In genomic region chr10:79068203-79068561, GRCh38 we compare ENCODE assay signal across 2 cellular contexts.
TF ChIP-seq lines count a peak whose summit lies in the region.

No MANE protein-coding gene starts in this region.

TF ChIP-seq in SK-N-SH, 30 proteins besides CTCF, POLR2A, EP300 and RAD21 (continued from another document):
- TF ChIP-seq REST (IDR thresholded peaks at IDR 0.05; ENCODE audit: low read depth, low read length) (no peak), SIN3A (IDR thresholded peaks at IDR 0.05; ENCODE audit: borderline replicate concordance, low read depth, low read length) (no peak), ELF1 (IDR thresholded peaks at IDR 0.05) (no peak), MXI1 (IDR thresholded peaks at IDR 0.05; ENCODE audit: low read depth, low read length) (no peak), NRF1 (IDR thresholded peaks at IDR 0.05; ENCODE audit: low read depth, low read length) (no peak), RXRA (IDR thresholded peaks at IDR 0.05; ENCODE audit: borderline replicate concordance, low read depth) (no peak)

TF ChIP-seq in SK-N-SH treated with all-trans-retinoic acid at 6 μM for 48 hours, 23 proteins besides CTCF, POLR2A, EP300 and RAD21 (continued from another document):
- no peak for TF ChIP-seq CREB5 (CRISPR knock-in tag; IDR thresholded peaks at IDR 0.05; ENCODE audit: low read depth)
- TF ChIP-seq ZC3H10 (CRISPR knock-in tag; IDR thresholded peaks at IDR 0.05) = no peak
- TF ChIP-seq ZNF70 (CRISPR knock-in tag; IDR thresholded peaks at IDR 0.05) = no peak
- no peak for TF ChIP-seq ZFP3 (CRISPR knock-in tag; IDR thresholded peaks at IDR 0.05)
- no peak for TF ChIP-seq ZFP30 (CRISPR knock-in tag; IDR thresholded peaks at IDR 0.05)
- no peak for TF ChIP-seq PPARA (CRISPR knock-in tag; IDR thresholded peaks at IDR 0.05; ENCODE audit: borderline replicate concordance)
- TF ChIP-seq TCF4 (CRISPR knock-in tag; IDR thresholded peaks at IDR 0.05; ENCODE audit: borderline replicate concordance) = no peak
- TF ChIP-seq CSDC2 (CRISPR knock-in tag; IDR thresholded peaks at IDR 0.05) = no peak
- no peak for TF ChIP-seq OSR1 (CRISPR knock-in tag; IDR thresholded peaks at IDR 0.05)
- TF ChIP-seq TOX (CRISPR knock-in tag; IDR thresholded peaks at IDR 0.05; ENCODE audit: borderline replicate concordance) = no peak
